ENCODE assay signal across 12 cellular contexts in the genomic region with DNA sequence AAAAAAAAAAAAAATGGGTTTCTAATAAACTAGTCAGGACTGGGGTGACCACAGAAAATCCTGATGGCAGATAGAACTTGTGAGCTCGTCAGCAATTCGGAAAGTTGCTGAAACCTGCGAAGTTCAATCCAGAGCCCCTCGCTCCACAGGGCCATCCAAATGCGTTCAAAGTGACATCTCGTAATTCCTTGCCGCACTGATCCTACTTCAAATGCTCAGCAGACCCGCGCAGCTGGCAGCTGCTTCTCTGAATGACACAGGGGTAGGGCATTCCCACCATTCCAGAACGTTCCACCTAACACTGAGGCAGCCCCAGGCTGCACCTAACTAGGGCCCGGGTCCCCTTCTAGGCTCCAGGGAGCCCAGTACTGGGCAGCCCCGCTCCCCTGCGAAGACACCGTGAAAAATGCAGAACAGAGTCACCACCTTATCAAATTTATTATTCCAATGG. TPM values are rescaled to one million over a fixed set of nuclear protein-coding genes. Genes with fewer than 3 reads are reported as not detected.
DNase-seq lines count a peak whose midpoint lies in the region; ATAC-seq and TF ChIP-seq lines count a peak whose summit lies in the region.
"Had no signal": no experiment of that assay in that cellular context is flagged by ENCODE, and none has a peak within 500 bp of the region (broad histone marks: within the 10 kb centered on the region; RNA-seq: fewer than 3 reads in every experiment).

No MANE protein-coding gene starts in this region.

- no peak overlapping the region for H4K91ac ChIP-seq in neuronal stem cell (ENCODE audit: low read depth, low read length, poor library complexity)

- H3K4me1 ChIP-seq in neuronal stem cell (ENCODE audit: control insufficient read depth in 2 of 2, insufficient read depth in 1 of 2, low read depth in 1 of 2, low read length in 2 of 2) = peaks cover 2 to 3% of the 10 kb centered on the region in 2 donors
- no peaks in the 10 kb centered on the region for H3K4me1 ChIP-seq in foreskin keratinocyte
- H3K4me1 ChIP-seq: vagina had no signal

- no peak overlapping the region for H2BK5ac ChIP-seq in neuronal stem cell (ENCODE audit: low read length)

- H2BK120ac ChIP-seq in neuronal stem cell (ENCODE audit: low read depth, low read length) = no peak overlapping the region

- no CpG with 5 or more reads among the region's 14 CpGs for WGBS in neuronal stem cell (ENCODE audit: extremely low coverage in 2 of 2, insufficient read length in 2 of 2, insufficient replicate concordance in 1 of 2), 2 donors

- peak overlapping the region; percentile 15 for H3K4me3 Mint-ChIP-seq in activated CD8-positive, alpha-beta T cell treated with anti-CD3 and anti-CD28 coated beads for 36 hours
- H3K4me3 Mint-ChIP-seq in activated CD8-positive, alpha-beta T cell treated with anti-CD3 and anti-CD28 coated beads, Interleukin-2, amount 10 ng/mL, durations not matched to agents 7 days and 5 days = no peak overlapping the region

- no peak overlapping the region for H3K23ac ChIP-seq in neuronal stem cell (ENCODE audit: low read depth, low read length, poor library complexity)

- no peak overlapping the region for H3K4me2 ChIP-seq in neuronal stem cell (ENCODE audit: insufficient read depth, low read length, poor library complexity, severe bottlenecking)

- H4K8ac ChIP-seq in neuronal stem cell (ENCODE audit: low read depth, low read length) = no peak overlapping the region

- no peak overlapping the region for H2AK5ac ChIP-seq in neuronal stem cell (ENCODE audit: low read depth, low read length)

- no peak for DNase-seq in activated CD8-positive, alpha-beta T cell treated with anti-CD3 and anti-CD28 coated beads for 36 hours
- DNase-seq in activated CD8-positive, alpha-beta T cell treated with anti-CD3 and anti-CD28 coated beads, Interleukin-2, amount 10 ng/mL, durations not matched to agents 7 days and 5 days = no peak
- DNase-seq in RWPE1 (ENCODE audit: low spot score) (no peak), neuronal stem cell (ENCODE audit: low spot score) (no peak), foreskin keratinocyte (no peak), DMS153 (lab: John Stamatoyannopoulos, UW) (no peak)
- DNase-seq: hippocampal formation, mesendoderm, NCI-H1105, NCI-H526 had no signal

- no peak overlapping the region for H3K14ac ChIP-seq in neuronal stem cell (ENCODE audit: low read length)

- POLR2A ChIA-PET in activated CD8-positive, alpha-beta T cell treated with anti-CD3 and anti-CD28 coated beads for 36 hours (lab: Charles Lee) = interaction anchor here (0.6 to 3.5 kb wide), 4 partner anchors 9 to 101 kb away, joined by 3 to 78 read pairs (median 4); a partner anchor contains a TSS
- POLR2A ChIA-PET in activated CD8-positive, alpha-beta T cell treated with anti-CD3 and anti-CD28 coated beads, Interleukin-2, amount 10 ng/mL, durations not matched to agents 7 days and 5 days (lab: Charles Lee) = interaction anchor here (0.5 to 1.5 kb wide), 3 partner anchors 10 to 164 kb away, joined by 3 to 4 read pairs (median 4); a partner anchor contains a TSS
- POLR2A ChIA-PET in RWPE1 (lab: Yijun Ruan, JAX; ENCODE audit: low non-redundant PET) = no interaction called here

- H3K4ac ChIP-seq in neuronal stem cell (ENCODE audit: low read length) = no peak overlapping the region

- H3K79me1 ChIP-seq in neuronal stem cell (ENCODE audit: low read depth, low read length) = peaks cover 18% of the 10 kb centered on the region

- H3K9me3 ChIP-seq in neuronal stem cell (replicated peaks in 1 of 2; ENCODE audit: control insufficient read depth in 2 of 2, insufficient read depth in 1 of 2, low read depth in 1 of 2, low read length in 2 of 2) = no peaks in the 10 kb centered on the region
- H3K9me3 ChIP-seq: vagina had no signal

- CTCF ChIA-PET in activated CD8-positive, alpha-beta T cell treated with anti-CD3 and anti-CD28 coated beads for 36 hours (lab: Charles Lee) = interaction anchor here (1.2 to 1.3 kb wide), 2 partner anchors 10 to 12 kb away, joined by 4 to 5 read pairs; a partner anchor contains a TSS
- CTCF ChIA-PET in activated CD8-positive, alpha-beta T cell treated with anti-CD3 and anti-CD28 coated beads, Interleukin-2, amount 10 ng/mL, durations not matched to agents 7 days and 5 days (lab: Charles Lee) = interaction anchor here (1.2 kb wide), 1 partner anchor 10 kb away, joined by 3 read pairs; no protein-coding TSS in a partner anchor
- CTCF ChIA-PET in RWPE1 (lab: Yijun Ruan, JAX) = no interaction called here

- intact Hi-C loops in activated CD8-positive, alpha-beta T cell treated with anti-CD3 and anti-CD28 coated beads for 36 hours (cut with micrococcal nuclease) = no loop called here

- H2BK15ac ChIP-seq in neuronal stem cell (ENCODE audit: low read length) = no peak overlapping the region

- H2BK12ac ChIP-seq in neuronal stem cell (ENCODE audit: low read length) = no peak overlapping the region

- no peak overlapping the region for H3K27ac Mint-ChIP-seq in activated CD8-positive, alpha-beta T cell treated with anti-CD3 and anti-CD28 coated beads for 36 hours
- H3K27ac Mint-ChIP-seq in activated CD8-positive, alpha-beta T cell treated with anti-CD3 and anti-CD28 coated beads, Interleukin-2, amount 10 ng/mL, durations not matched to agents 7 days and 5 days = no peak overlapping the region

- H3K4me3 ChIP-seq in neuronal stem cell (ENCODE audit: low read length in 2 of 2) = no peak overlapping the region
- H3K4me3 ChIP-seq: vagina had no signal

- H3K36me3 ChIP-seq in neuronal stem cell (replicated peaks in 1 of 2; ENCODE audit: control insufficient read depth in 2 of 2, insufficient read depth in 2 of 2, low read length in 2 of 2) = peaks cover 50 to 55% of the 10 kb centered on the region in 2 donors

- H2AFZ ChIP-seq in neuronal stem cell (ENCODE audit: low read length) = no peak overlapping the region

- TF ChIP-seq CTCF in activated CD8-positive, alpha-beta T cell treated with anti-CD3 and anti-CD28 coated beads for 36 hours (IDR thresholded peaks at IDR 0.05) = no peak
- TF ChIP-seq CTCF in RWPE1 (conservative IDR thresholded peaks at IDR 0.05; ENCODE audit: low read depth) = no peak
- no peak for TF ChIP-seq CTCF in foreskin keratinocyte (conservative IDR thresholded peaks at IDR 0.05)

- H3K27me3 Mint-ChIP-seq in activated CD8-positive, alpha-beta T cell treated with anti-CD3 and anti-CD28 coated beads for 36 hours = no peaks in the 10 kb centered on the region
- no peaks in the 10 kb centered on the region for H3K27me3 Mint-ChIP-seq in activated CD8-positive, alpha-beta T cell treated with anti-CD3 and anti-CD28 coated beads, Interleukin-2, amount 10 ng/mL, durations not matched to agents 7 days and 5 days (ENCODE audit: low read depth)

- H3K27me3 ChIP-seq in neuronal stem cell (ENCODE audit: control insufficient read depth in 3 of 3, insufficient read depth in 3 of 3, low read depth in 1 of 3, low read length in 3 of 3) = no peaks in the 10 kb centered on the region
- no peaks in the 10 kb centered on the region for H3K27me3 ChIP-seq in foreskin keratinocyte
- H3K27me3 ChIP-seq: vagina had no signal

- peak overlapping the region; percentile 87 for H3K27ac ChIP-seq in RWPE1
- no peak overlapping the region for H3K27ac ChIP-seq in neuronal stem cell (replicated peaks; ENCODE audit: low read length)
- H3K27ac ChIP-seq in foreskin keratinocyte = no peak overlapping the region
- H3K27ac ChIP-seq: vagina had no signal

- ATAC-seq in activated CD8-positive, alpha-beta T cell treated with anti-CD3 and anti-CD28 coated beads for 36 hours = no peak
- ATAC-seq in activated CD8-positive, alpha-beta T cell treated with anti-CD3 and anti-CD28 coated beads, Interleukin-2, amount 10 ng/mL, durations not matched to agents 7 days and 5 days = no peak
- no peak for ATAC-seq in foreskin keratinocyte

- H3K18ac ChIP-seq in neuronal stem cell (ENCODE audit: low read length) = no peak overlapping the region

- H3K4me1 Mint-ChIP-seq in activated CD8-positive, alpha-beta T cell treated with anti-CD3 and anti-CD28 coated beads for 36 hours (ENCODE audit: low read depth) = peaks cover 12% of the 10 kb centered on the region
- H3K4me1 Mint-ChIP-seq in activated CD8-positive, alpha-beta T cell treated with anti-CD3 and anti-CD28 coated beads, Interleukin-2, amount 10 ng/mL, durations not matched to agents 7 days and 5 days (ENCODE audit: low read depth) = peaks cover 14% of the 10 kb centered on the region

- H3K36me3 Mint-ChIP-seq in activated CD8-positive, alpha-beta T cell treated with anti-CD3 and anti-CD28 coated beads for 36 hours (ENCODE audit: low read depth) = peaks cover 41% of the 10 kb centered on the region
- peaks cover 43% of the 10 kb centered on the region for H3K36me3 Mint-ChIP-seq in activated CD8-positive, alpha-beta T cell treated with anti-CD3 and anti-CD28 coated beads, Interleukin-2, amount 10 ng/mL, durations not matched to agents 7 days and 5 days (ENCODE audit: low read depth)

- peak overlapping the region; percentile 44 for H3K9ac ChIP-seq in neuronal stem cell (ENCODE audit: low read depth, low read length, poor library complexity)

- H3K9me3 Mint-ChIP-seq in activated CD8-positive, alpha-beta T cell treated with anti-CD3 and anti-CD28 coated beads for 36 hours = no peaks in the 10 kb centered on the region
- H3K9me3 Mint-ChIP-seq in activated CD8-positive, alpha-beta T cell treated with anti-CD3 and anti-CD28 coated beads, Interleukin-2, amount 10 ng/mL, durations not matched to agents 7 days and 5 days (ENCODE audit: insufficient read depth) = no peaks in the 10 kb centered on the region

RNA-seq across cellular contexts. Expression of a gene that starts 4.8 kb away (rescaled TPM):
- 10 to 100 TPM; 27.2 to 27.5 TPM for total RNA-seq in activated CD8-positive, alpha-beta T cell treated with anti-CD3 and anti-CD28 coated beads for 36 hours
- 10 to 100 TPM; 43.0 to 44.9 TPM for total RNA-seq in activated CD8-positive, alpha-beta T cell treated with anti-CD3 and anti-CD28 coated beads, Interleukin-2, amount 10 ng/mL, durations not matched to agents 7 days and 5 days
- 56.3 TPM for polyA plus RNA-seq in neuronal stem cell (2013, experiment 1 of 2)
- polyA plus RNA-seq in neuronal stem cell (2013, experiment 2 of 2) = 55.0 TPM
- total RNA-seq in foreskin keratinocyte = 61.9 and 67.6 TPM in 2 replicates
- 59.9 and 69.1 TPM in 2 replicates for polyA plus RNA-seq in foreskin keratinocyte

RNA-seq across cellular contexts. Expression of a gene that starts 9.6 kb away (rescaled TPM):
- total RNA-seq in activated CD8-positive, alpha-beta T cell treated with anti-CD3 and anti-CD28 coated beads for 36 hours = 1,000 to 10,000 TPM; 3,533 to 3,625 TPM
- 1,000 to 10,000 TPM; 1,524 to 1,558 TPM for total RNA-seq in activated CD8-positive, alpha-beta T cell treated with anti-CD3 and anti-CD28 coated beads, Interleukin-2, amount 10 ng/mL, durations not matched to agents 7 days and 5 days
- 2,427 TPM for polyA plus RNA-seq in neuronal stem cell (2013, experiment 1 of 2)
- 2,458 TPM for polyA plus RNA-seq in neuronal stem cell (2013, experiment 2 of 2)
- total RNA-seq in foreskin keratinocyte = 1,955 and 2,022 TPM in 2 replicates
- polyA plus RNA-seq in foreskin keratinocyte = 1,478 and 1,570 TPM in 2 replicates

RNA-seq across cellular contexts. Expression of a gene that starts 31.9 kb away (rescaled TPM):
- 10 to 100 TPM; 22.2 TPM for total RNA-seq in activated CD8-positive, alpha-beta T cell treated with anti-CD3 and anti-CD28 coated beads for 36 hours
- total RNA-seq in activated CD8-positive, alpha-beta T cell treated with anti-CD3 and anti-CD28 coated beads, Interleukin-2, amount 10 ng/mL, durations not matched to agents 7 days and 5 days = 10 to 100 TPM; 34.2 to 35.6 TPM
- 64.0 TPM for polyA plus RNA-seq in neuronal stem cell (2013, experiment 1 of 2)
- 61.2 TPM for polyA plus RNA-seq in neuronal stem cell (2013, experiment 2 of 2)
- 22.0 and 23.9 TPM in 2 replicates for total RNA-seq in foreskin keratinocyte
- polyA plus RNA-seq in foreskin keratinocyte = 10.7 and 11.9 TPM in 2 replicates

RNA-seq across cellular contexts. Expression of a gene that starts 42.8 kb away (rescaled TPM):
- total RNA-seq in activated CD8-positive, alpha-beta T cell treated with anti-CD3 and anti-CD28 coated beads for 36 hours = not detected
- not detected for total RNA-seq in activated CD8-positive, alpha-beta T cell treated with anti-CD3 and anti-CD28 coated beads, Interleukin-2, amount 10 ng/mL, durations not matched to agents 7 days and 5 days
- 0.60 TPM for polyA plus RNA-seq in neuronal stem cell (2013, experiment 1 of 2)
- polyA plus RNA-seq in neuronal stem cell (2013, experiment 2 of 2) = 0.72 TPM
- not detected in 2 replicates for total RNA-seq in foreskin keratinocyte
- polyA plus RNA-seq in foreskin keratinocyte = not detected in 2 replicates
- total RNA-seq: vagina had no signal
- polyA plus RNA-seq: AG04450 had no signal
